ENCODE assay signal across 18 cellular contexts in genomic region chr17:17718251-17718650, GRCh38. TPM values are rescaled to one million over a fixed set of nuclear protein-coding genes. Genes with fewer than 3 reads are reported as not detected.
DNase-seq lines count a peak whose midpoint lies in the region; ATAC-seq and TF ChIP-seq lines count a peak whose summit lies in the region.
"Had no signal": no experiment of that assay in that cellular context is flagged by ENCODE, and none has a peak within 500 bp of the region (broad histone marks: within the 10 kb centered on the region; RNA-seq: fewer than 3 reads in every experiment).

No MANE protein-coding gene starts in this region.

- peaks cover 59% of the 10 kb centered on the region for H3K79me2 ChIP-seq in MM.1S (ENCODE audit: low read length)

- no peak for TF ChIP-seq POLR2A in breast epithelium (IDR thresholded peaks at IDR 0.05)

- CTCF ChIA-PET in MCF 10A (lab: Yijun Ruan, JAX) (interaction anchor here (0.6 to 1.2 kb wide), 3 partner anchors 37 to 670 kb away, joined by 3 to 4 read pairs (median 3); no protein-coding TSS in a partner anchor), WTC11 (lab: Charles Lee) (interaction anchor here (1.0 kb wide), 1 partner anchor 45 kb away, joined by 3 read pairs; no protein-coding TSS in a partner anchor)

- H3K4me3 Mint-ChIP-seq in MCF 10A (ENCODE audit: unreplicated experiment) (no peak overlapping the region), endothelial cell (ENCODE audit: unreplicated experiment) (peak overlapping the region; percentile 37), WTC11 (no peak overlapping the region)
- H3K4me3 Mint-ChIP-seq: CD4-positive, alpha-beta T cell had no signal

- H3K9me3 Mint-ChIP-seq in MCF 10A (ENCODE audit: unreplicated experiment) = no peaks in the 10 kb centered on the region
- H3K9me3 Mint-ChIP-seq in endothelial cell (ENCODE audit: unreplicated experiment) = no peaks in the 10 kb centered on the region
- H3K9me3 Mint-ChIP-seq in WTC11 = no peaks in the 10 kb centered on the region
- H3K9me3 Mint-ChIP-seq: CD4-positive, alpha-beta T cell had no signal

- no peaks in the 10 kb centered on the region for H3K27me3 ChIP-seq in breast epithelium
- H3K27me3 ChIP-seq in MM.1S (replicated peaks; ENCODE audit: insufficient read depth, low read length) = no peaks in the 10 kb centered on the region

- TF ChIP-seq CTCF in MCF 10A (IDR thresholded peaks at IDR 0.05; ENCODE audit: unreplicated experiment) = no peak
- TF ChIP-seq CTCF in breast epithelium (IDR thresholded peaks at IDR 0.05) = no peak
- no peak for TF ChIP-seq CTCF in MM.1S (IDR thresholded peaks at IDR 0.05; ENCODE audit: low read length)
- no peak for TF ChIP-seq CTCF in endothelial cell (IDR thresholded peaks at IDR 0.05; ENCODE audit: unreplicated experiment)
- no peak for TF ChIP-seq CTCF in WTC11 (IDR thresholded peaks at IDR 0.05)

- H3K4me1 ChIP-seq in breast epithelium (peaks cover 7 to 25% of the 10 kb centered on the region in 2 donors), MM.1S (ENCODE audit: low read length) (peaks cover 23% of the 10 kb centered on the region)

- H3K9me3 ChIP-seq in breast epithelium (no peaks in the 10 kb centered on the region), MM.1S (replicated peaks; ENCODE audit: insufficient read depth, low read length) (no peaks in the 10 kb centered on the region)

- peak overlapping the region; percentile 16; the same call in 1 of the 2 replicates for H3K9ac ChIP-seq in MM.1S (ENCODE audit: low read length)

- intact Hi-C loops in MCF 10A (cut with micrococcal nuclease) (no loop called here), breast epithelium (cut with DNase I; ENCODE audit: low total_unique reads) (loop anchor here (10.0 kb wide), 1 partner anchor 1103 kb away; no protein-coding TSS in a partner anchor)

- H3K27ac Mint-ChIP-seq in MCF 10A (ENCODE audit: low read depth, unreplicated experiment) (peak overlapping the region; percentile 25), endothelial cell (ENCODE audit: unreplicated experiment) (no peak overlapping the region), WTC11 (no peak overlapping the region)
- H3K27ac Mint-ChIP-seq: CD4-positive, alpha-beta T cell had no signal

- no peaks in the 10 kb centered on the region for H3F3A ChIP-seq in MM.1S (ENCODE audit: insufficient read depth, low read length)

- 0 out of 2 replicates have a peak overlapping the region, but pooled peaks have one; percentile 9 for H2AFZ ChIP-seq in MM.1S (ENCODE audit: low read length)

- no peak for ATAC-seq in WTC11

- H3K36me3 ChIP-seq in breast epithelium (no peaks in the 10 kb centered on the region), MM.1S (replicated peaks; ENCODE audit: insufficient read depth, low read length) (no peaks in the 10 kb centered on the region)

- H4K20me1 ChIP-seq in MM.1S (ENCODE audit: insufficient read depth, low read length) = no peaks in the 10 kb centered on the region

- H3K9me2 ChIP-seq in MM.1S (replicated peaks; ENCODE audit: insufficient read depth, low read length) = no peaks in the 10 kb centered on the region

- BruUV-seq in MCF 10A (replicated peaks; lab: Mats Ljungman, UMichigan) = no TSS peak

- POLR2A ChIA-PET in MCF 10A (lab: Yijun Ruan, JAX) (no interaction called here), WTC11 (lab: Charles Lee) (no interaction called here)

- H3K36me3 Mint-ChIP-seq in MCF 10A (ENCODE audit: insufficient read depth, unreplicated experiment) (peaks cover 14% of the 10 kb centered on the region), endothelial cell (ENCODE audit: low read depth, unreplicated experiment) (peaks cover 45% of the 10 kb centered on the region), WTC11 (no peaks in the 10 kb centered on the region)

- H3K4me1 Mint-ChIP-seq in MCF 10A (ENCODE audit: insufficient read depth, unreplicated experiment) (peaks cover 49% of the 10 kb centered on the region), endothelial cell (ENCODE audit: unreplicated experiment) (peaks cover 38% of the 10 kb centered on the region), WTC11 (peaks cover 19% of the 10 kb centered on the region)

- H3K27me3 Mint-ChIP-seq in MCF 10A (ENCODE audit: insufficient read depth, unreplicated experiment) (no peaks in the 10 kb centered on the region), endothelial cell (ENCODE audit: unreplicated experiment) (peaks cover 43% of the 10 kb centered on the region), WTC11 (ENCODE audit: low read depth) (peaks cover 92% of the 10 kb centered on the region)

- H3K4me2 ChIP-seq in MM.1S (ENCODE audit: low read depth, low read length) = peak overlapping the region; percentile 63

- H3K27ac ChIP-seq in breast epithelium (peak overlapping the region in 1 of 2 donors; percentile 21), MM.1S (ENCODE audit: low read length) (peak overlapping the region; percentile 36; the same call in 1 of the 2 replicates)
- H3K27ac ChIP-seq: 22Rv1, HL-60 had no signal

- H3K4me3 ChIP-seq in breast epithelium (no peak overlapping the region), MM.1S (ENCODE audit: low read length) (peak overlapping the region; percentile 2)

- DNase-seq in MCF 10A (ENCODE audit: unreplicated experiment) (no peak), breast epithelium (ENCODE audit: low spot score in 2 of 2) (no peak), MM.1S (peak; percentile 61), endothelial cell (ENCODE audit: low spot score) (no peak), hippocampal formation (lab: John Stamatoyannopoulos, UW) (no peak), nucleus accumbens (lab: John Stamatoyannopoulos, UW) (no peak), WTC11 (ENCODE audit: low spot score) (no peak), NCI-H1436 treated with DMSO at 0.1 percent for 48 hours (lab: John Stamatoyannopoulos, UW) (no peak)
- DNase-seq: CD4-positive, alpha-beta T cell; Kasumi-1; NCI-H1694; NCI-H2081; NCI-H2227 treated with DMSO at 0.1 percent for 48 hours; NCI-H526 treated with DMSO at 0.1 percent for 48 hours; RPMI8226; SHP77 treated with DMSO at 0.1 percent for 48 hours had no signal

TF ChIP-seq in WTC11, 78 proteins besides CTCF, POLR2A, EP300 and RAD21 (continues in another document):
- TF ChIP-seq FOXP4 (CRISPR knock-in tag; IDR thresholded peaks at IDR 0.05) = no peak
- TF ChIP-seq ZNF219 (CRISPR knock-in tag; IDR thresholded peaks at IDR 0.05; ENCODE audit: borderline replicate concordance) = no peak
- no peak for TF ChIP-seq ZNF232 (CRISPR knock-in tag; IDR thresholded peaks at IDR 0.05)
- TF ChIP-seq TCF7 (CRISPR knock-in tag; IDR thresholded peaks at IDR 0.05; ENCODE audit: low read depth) = no peak
- TF ChIP-seq FOXJ3 (CRISPR knock-in tag; IDR thresholded peaks at IDR 0.05; ENCODE audit: borderline replicate concordance) = no peak
- no peak for TF ChIP-seq USF1 (CRISPR knock-in tag; IDR thresholded peaks at IDR 0.05)
- TF ChIP-seq TEAD1 (CRISPR knock-in tag; IDR thresholded peaks at IDR 0.05) = no peak
- TF ChIP-seq SOX15 (CRISPR knock-in tag; IDR thresholded peaks at IDR 0.05) = no peak
- no peak for TF ChIP-seq ESRRA (CRISPR knock-in tag; IDR thresholded peaks at IDR 0.05; ENCODE audit: borderline replicate concordance)
- TF ChIP-seq NFE2L1 (CRISPR knock-in tag; IDR thresholded peaks at IDR 0.05) = no peak

RNA-seq across cellular contexts. Expression of gene RAI1, which starts 37.0 kb away (rescaled TPM):
- total RNA-seq in MCF 10A (2022) (30.4 and 34.6 TPM in 2 replicates), breast epithelium (10 to 100 TPM in 2 of 3 donors, 1 to 10 TPM in 1; 5.6 to 25.6 (median 20.6) TPM), endothelial cell (ENCODE audit: unreplicated experiment) (46.2 TPM), WTC11 (2021) (7.3 to 12.7 TPM (median 8.1 TPM) in 3 replicates)
